Comparison of ENCODE assay signal across 20 cellular contexts in the genomic region with DNA sequence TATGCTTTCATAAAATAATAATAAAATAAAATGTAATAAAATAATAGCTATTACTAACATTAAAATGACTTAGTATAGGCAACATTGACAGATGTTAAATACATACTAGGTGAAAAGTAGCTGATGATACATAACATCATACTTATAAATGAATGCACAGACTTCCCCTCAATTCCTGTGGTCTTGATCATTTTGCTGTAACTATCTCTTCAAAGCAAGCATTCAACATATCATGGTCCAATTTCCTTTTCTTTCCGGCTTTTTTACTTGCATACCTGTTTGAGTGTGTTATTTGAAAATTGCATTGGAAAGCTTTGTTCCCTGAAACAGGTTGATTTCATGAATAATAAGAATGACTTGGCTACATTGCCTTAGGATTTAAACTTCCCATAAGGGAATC.
DNase-seq lines count a peak whose midpoint lies in the region; ATAC-seq, FAIRE-seq and TF ChIP-seq lines count a peak whose summit lies in the region.
"Had no signal": no experiment of that assay in that cellular context is flagged by ENCODE, and none has a peak within 500 bp of the region (broad histone marks: within the 10 kb centered on the region; RNA-seq: fewer than 3 reads in every experiment).

No MANE protein-coding gene starts in this region.

- no peak overlapping the region for H3T11ph ChIP-seq in H9 (ENCODE audit: low read length)

- no peak overlapping the region for H2BK12ac ChIP-seq in H9 (ENCODE audit: insufficient read length, low read depth, low read length)

- no peak overlapping the region for H4K8ac ChIP-seq in H9 (replicated peaks; ENCODE audit: insufficient read length, low read depth, low read length)

- H4K91ac ChIP-seq in H9 (ENCODE audit: insufficient read length, low read depth, low read length) = no peak overlapping the region

- no TSS peak for BruUV-seq in HepG2 (replicated peaks; lab: Mats Ljungman, UMichigan)

- no peak for TF ChIP-seq RAD21 in HepG2 (CRISPR knock-in tag; IDR thresholded peaks at IDR 0.05)

- no peak for TF ChIP-seq CTCF in H9 (conservative IDR thresholded peaks at IDR 0.05)
- no peak for TF ChIP-seq CTCF in smooth muscle cell (IDR thresholded peaks at IDR 0.05; ENCODE audit: borderline replicate concordance, insufficient read depth, poor library complexity, severe bottlenecking)
- no peak for TF ChIP-seq CTCF in HepG2 (CRISPR knock-in tag; IDR thresholded peaks at IDR 0.05)
- TF ChIP-seq CTCF in tibial artery (IDR thresholded peaks at IDR 0.05) = no peak

- no peaks in the 10 kb centered on the region for H3K9me3 ChIP-seq in H9 (ENCODE audit: control insufficient read depth, low read depth, low read length)
- no peaks in the 10 kb centered on the region for H3K9me3 ChIP-seq in smooth muscle cell (replicated peaks; ENCODE audit: low read depth)
- H3K9me3 ChIP-seq in HepG2 (ENCODE audit: low read length) = peaks cover 91% of the 10 kb centered on the region
- H3K9me3 ChIP-seq in tibial artery = no peaks in the 10 kb centered on the region

- peak overlapping the region; percentile 27 for H3K4me2 ChIP-seq in H9 (ENCODE audit: insufficient read depth, insufficient read length, low read length)
- H3K4me2 ChIP-seq in smooth muscle cell = peak overlapping the region; percentile 70
- no peak overlapping the region for H3K4me2 ChIP-seq in HepG2 (ENCODE audit: low read depth, low read length)
- H3K4me2 ChIP-seq: BLaER1 treated with 17β-estradiol and CSF1 and Interleukin-3, amounts not matched to agents 10 nM and 100 nM had no signal

- no peak overlapping the region for H2BK5ac ChIP-seq in H9 (ENCODE audit: insufficient read length, low read length)

- no peak overlapping the region for H3K14ac ChIP-seq in H9 (ENCODE audit: insufficient read depth, low read length)

- TF ChIP-seq EP300 in HepG2 (IDR thresholded peaks at IDR 0.05; ENCODE audit: low read depth in 2 of 2, low read length in 2 of 2) (no peak), HepG2 (CRISPR knock-in tag; IDR thresholded peaks at IDR 0.05; ENCODE audit: borderline replicate concordance) (no peak)

- no peaks in the 10 kb centered on the region for H3K79me2 ChIP-seq in H9 (ENCODE audit: insufficient read depth, low read length)
- H3K79me2 ChIP-seq in smooth muscle cell (ENCODE audit: low read depth) = no peaks in the 10 kb centered on the region
- no peaks in the 10 kb centered on the region for H3K79me2 ChIP-seq in HepG2 (ENCODE audit: insufficient read depth, low read length)

- peaks cover 3 to 15% (median 15%) of the 10 kb centered on the region in 3 experiments; a peak in 6 of 7 replicates for H3K36me3 Mint-ChIP-seq in H9 (ENCODE audit: insufficient read depth in 1 of 3, low read depth in 3 of 3)
- H3K36me3 Mint-ChIP-seq in activated T-helper 17 cell treated with anti-CD3 and anti-CD28 coated beads, Interleukin-2, amount 50 U/mL, for 72 hours (ENCODE audit: low read depth) = no peaks in the 10 kb centered on the region
- H3K36me3 Mint-ChIP-seq: CD8-positive, alpha-beta T cell had no signal

- peak overlapping the region in 2 of 3 experiments; percentile 86 to 95; a peak in 4 of 7 replicates for H3K27ac Mint-ChIP-seq in H9
- no peak overlapping the region for H3K27ac Mint-ChIP-seq in activated T-helper 17 cell treated with anti-CD3 and anti-CD28 coated beads, Interleukin-2, amount 50 U/mL, for 72 hours
- H3K27ac Mint-ChIP-seq: CD8-positive, alpha-beta T cell had no signal

- H3K9ac ChIP-seq in H9 (ENCODE audit: extremely low read depth, insufficient read length, low read length) (no peak overlapping the region), smooth muscle cell (ENCODE audit: low read depth) (no peak overlapping the region), HepG2 (ENCODE audit: insufficient read depth, low read depth, low read length) (no peak overlapping the region)
- H3K9ac ChIP-seq: BLaER1 treated with 17β-estradiol and CSF1 and Interleukin-3, amounts not matched to agents 10 nM and 100 nM had no signal

- H3K4me3 ChIP-seq in smooth muscle cell (no peak overlapping the region), HepG2 (replicated peaks in 1 of 3; ENCODE audit: insufficient read depth in 1 of 3, low read depth in 2 of 3, low read length in 3 of 3) (no peak overlapping the region), tibial artery (no peak overlapping the region)
- H3K4me3 ChIP-seq: BLaER1 treated with 17β-estradiol and CSF1 and Interleukin-3, amounts not matched to agents 10 nM and 100 nM had no signal

- no peaks in the 10 kb centered on the region for H3K27me3 Mint-ChIP-seq in H9 (ENCODE audit: low read depth)
- H3K27me3 Mint-ChIP-seq in activated T-helper 17 cell treated with anti-CD3 and anti-CD28 coated beads, Interleukin-2, amount 50 U/mL, for 72 hours = no peaks in the 10 kb centered on the region

- POLR2A ChIA-PET in HepG2 (lab: Yijun Ruan, JAX) = no interaction called here

- H3K4ac ChIP-seq in H9 (ENCODE audit: low read depth, low read length) = no peak overlapping the region

- H3K4me1 ChIP-seq in H9 (ENCODE audit: insufficient read depth, low read length) (peaks cover 6% of the 10 kb centered on the region; the same call in 1 of the 2 replicates), smooth muscle cell (ENCODE audit: low read depth) (peaks cover 34% of the 10 kb centered on the region), HepG2 (ENCODE audit: insufficient read depth, low read length) (no peaks in the 10 kb centered on the region), tibial artery (peaks cover 0 to 53% (median 15%) of the 10 kb centered on the region in 4 donors)
- H3K4me1 ChIP-seq: BLaER1 treated with 17β-estradiol and CSF1 and Interleukin-3, amounts not matched to agents 10 nM and 100 nM had no signal

- intact Hi-C loops in HepG2 (cut with micrococcal nuclease; ENCODE audit: unreplicated experiment) (no loop called here), tibial artery (cut with DNase I; ENCODE audit: low total_unique reads) (no loop called here)

- H2AFZ ChIP-seq in H9 (ENCODE audit: low read length) = no peak overlapping the region
- no peak overlapping the region for H2AFZ ChIP-seq in smooth muscle cell (ENCODE audit: low read depth)
- H2AFZ ChIP-seq in HepG2 (ENCODE audit: low read length) = no peak overlapping the region

- DNase-seq in H9 (no peak), SW480 (ENCODE audit: low spot score) (peak; percentile 38), iris pigment epithelial cell (ENCODE audit: low read depth) (peak; percentile 48), smooth muscle cell (lab: John Stamatoyannopoulos, UW; ENCODE audit: unreplicated experiment) (no peak), HepG2 (ENCODE audit: low spot score) (no peak), tibial artery (no peak)
- DNase-seq: CD8-positive, alpha-beta T cell; DMS79 treated with DMSO at 0.1 percent for 48 hours; HCEC 1CT; Karpas-422; NCI-H1417 treated with DMSO at 0.1 percent for 48 hours; NCI-H187 treated with DMSO at 0.1 percent for 48 hours; NCI-H2227 treated with DMSO at 0.1 percent for 48 hours; NCI-H510A treated with DMSO at 0.1 percent for 48 hours; NCI-H774 had no signal

- H3K27me3 ChIP-seq in H9 (ENCODE audit: insufficient read depth, low read length) = no peaks in the 10 kb centered on the region
- no peaks in the 10 kb centered on the region for H3K27me3 ChIP-seq in smooth muscle cell (ENCODE audit: low read depth)
- no peaks in the 10 kb centered on the region for H3K27me3 ChIP-seq in HepG2 (ENCODE audit: control insufficient read depth in 1 of 2, insufficient read depth in 2 of 2, low read length in 2 of 2)
- no peaks in the 10 kb centered on the region for H3K27me3 ChIP-seq in tibial artery
- H3K27me3 ChIP-seq: BLaER1 treated with 17β-estradiol and CSF1 and Interleukin-3, amounts not matched to agents 10 nM and 100 nM had no signal

- CTCF ChIA-PET in HepG2 (lab: Yijun Ruan, JAX; ENCODE audit: low intra/inter-chr PET ratio, low total read pairs) = no interaction called here

- WGBS in H9 (ENCODE audit: extremely low coverage, insufficient read length, low lambda C conversion rate) = no CpG with 5 or more reads among the region's 1 CpG
- 54% methylated on average over 1 of the region's 1 CpG for WGBS in smooth muscle cell (ENCODE audit: low lambda C conversion rate)
- 38% methylated on average over 1 of the region's 1 CpG for WGBS in HepG2 (ENCODE audit: low lambda C conversion rate)

- H3K79me1 ChIP-seq in H9 (ENCODE audit: insufficient read depth, low read depth, low read length, poor library complexity, severe bottlenecking) = no peaks in the 10 kb centered on the region

- H4K5ac ChIP-seq in H9 (ENCODE audit: insufficient read length, low read depth, low read length) = no peak overlapping the region

- H2AK5ac ChIP-seq in H9 (ENCODE audit: insufficient read length, low read length) = no peak overlapping the region

- H3K36me3 ChIP-seq in smooth muscle cell (ENCODE audit: low read depth) (no peaks in the 10 kb centered on the region), HepG2 (replicated peaks in 1 of 2; ENCODE audit: control insufficient read depth in 1 of 2, insufficient read depth in 2 of 2, low read length in 2 of 2) (no peaks in the 10 kb centered on the region), tibial artery (no peaks in the 10 kb centered on the region)
- H3K36me3 ChIP-seq: BLaER1 treated with 17β-estradiol and CSF1 and Interleukin-3, amounts not matched to agents 10 nM and 100 nM had no signal

- peaks cover 4 to 9% of the 10 kb centered on the region in 2 experiments for H3K9me3 Mint-ChIP-seq in H9
- peaks cover 5% of the 10 kb centered on the region for H3K9me3 Mint-ChIP-seq in activated T-helper 17 cell treated with anti-CD3 and anti-CD28 coated beads, Interleukin-2, amount 50 U/mL, for 72 hours

- H3K23me2 ChIP-seq in H9 (ENCODE audit: insufficient read length, low read depth, low read length, poor library complexity, severe bottlenecking) = no peaks in the 10 kb centered on the region

- no peak for TF ChIP-seq POLR2A in HepG2 (IDR thresholded peaks at IDR 0.05; ENCODE audit: insufficient read depth in 1 of 2, low read depth in 2 of 2, low read length in 2 of 2)

- no peak overlapping the region for H2BK15ac ChIP-seq in H9 (ENCODE audit: low read depth, low read length)

- H3K23ac ChIP-seq in H9 (ENCODE audit: insufficient read length, low read depth, low read length) = no peak overlapping the region

- peak overlapping the region in 1 of 2 experiments; percentile 25; a peak in 1 of 5 replicates for H3K4me3 Mint-ChIP-seq in H9
- H3K4me3 Mint-ChIP-seq in activated T-helper 17 cell treated with anti-CD3 and anti-CD28 coated beads, Interleukin-2, amount 50 U/mL, for 72 hours = no peak overlapping the region
- H3K4me3 Mint-ChIP-seq: CD8-positive, alpha-beta T cell had no signal

- H4K20me1 ChIP-seq in H9 (ENCODE audit: control insufficient read depth, insufficient read depth, insufficient read length) (no peaks in the 10 kb centered on the region), smooth muscle cell (ENCODE audit: low read depth) (no peaks in the 10 kb centered on the region), HepG2 (ENCODE audit: insufficient read depth, low read length) (no peaks in the 10 kb centered on the region)
- H4K20me1 ChIP-seq: BLaER1 treated with 17β-estradiol and CSF1 and Interleukin-3, amounts not matched to agents 10 nM and 100 nM had no signal

- no peak overlapping the region for H3K56ac ChIP-seq in H9 (ENCODE audit: insufficient read length, low read depth, low read length)

- no peak for ATAC-seq in HepG2
- ATAC-seq in activated T-helper 17 cell treated with anti-CD3 and anti-CD28 coated beads, Interleukin-2, amount 50 U/mL, for 72 hours (replicated peaks) = no peak
- ATAC-seq: CD8-positive, alpha-beta T cell; Right ventricle myocardium inferior had no signal

- no peak for FAIRE-seq in HepG2 (lab: Jason Lieb, UNC)
- FAIRE-seq: D721Med, RCC 7860 had no signal

- H3F3A ChIP-seq in smooth muscle cell (ENCODE audit: low read depth) = peaks cover 6% of the 10 kb centered on the region

- in situ Hi-C loops in HepG2 (cut with HindIII; ENCODE audit: extremely low pct_ligation_motif_present, low pct_unique_long_range_greater_than_20kb) = no loop called here

- no peak overlapping the region for H2BK120ac ChIP-seq in H9 (ENCODE audit: low read depth, low read length, poor library complexity, severe bottlenecking)

- no peak overlapping the region for H2BK20ac ChIP-seq in H9 (ENCODE audit: low read depth, low read length, poor library complexity, severe bottlenecking)

- no peak overlapping the region for H3K18ac ChIP-seq in H9 (ENCODE audit: insufficient read length, low read depth, low read length)

- H3K4me1 Mint-ChIP-seq in H9 = peaks cover 54 to 55% of the 10 kb centered on the region in 2 experiments
- no peaks in the 10 kb centered on the region for H3K4me1 Mint-ChIP-seq in activated T-helper 17 cell treated with anti-CD3 and anti-CD28 coated beads, Interleukin-2, amount 50 U/mL, for 72 hours

- H3K27ac ChIP-seq in H9 (ENCODE audit: insufficient read length, low read depth, low read length) (peak overlapping the region; percentile 97), smooth muscle cell (ENCODE audit: low read depth) (peak overlapping the region; percentile 96), HepG2 (ENCODE audit: extremely low read length, insufficient read depth, low read length) (no peak overlapping the region), tibial artery (peak overlapping the region in 1 of 2 donors; percentile 50)
- H3K27ac ChIP-seq: BLaER1 treated with 17β-estradiol and CSF1 and Interleukin-3, amounts not matched to agents 10 nM and 100 nM had no signal

Comparison
In these comparisons a context has a peak if more than half of its experiments do, and no peak if none do; other contexts are left out.
1. DNase-seq: peak in SW480 (single experiment) and iris pigment epithelial cell (single experiment); none in H9 (single experiment), smooth muscle cell (single experiment), HepG2 (single experiment) and tibial artery (0 of 2).